ENCODE assay signal across 8 cellular contexts in genomic region chr11:66856496-66857233, GRCh38. TPM values are rescaled to one million over a fixed set of nuclear protein-coding genes. Genes with fewer than 3 reads are reported as not detected.
DNase-seq lines count a peak whose midpoint lies in the region; ATAC-seq and FAIRE-seq lines count a peak whose summit lies in the region.

Gene LRFN4 (plus strand): TSS chr11:66857064. CDS start chr11:66857745, 681 bp downstream.

- peaks cover 0 to 4% (median 0%) of the 10 kb centered on the region in 5 donors for H3K9me3 ChIP-seq in subcutaneous abdominal adipose tissue (ENCODE audit: control insufficient read depth in 5 of 5, low read length in 5 of 5)

- DNase-seq in ELR (ENCODE audit: low read depth) (peak; percentile 59), HTR-8/SVneo (ENCODE audit: insufficient read length, low spot score) (peak; percentile 50), UCSD-AML1 (lab: John Stamatoyannopoulos, UW; ENCODE audit: unreplicated experiment) (peak; percentile 44), lung microvascular endothelial cell (ENCODE audit: low read depth in 2 of 2) (peak; percentile 43 to 50), HuH-7 (ENCODE audit: low spot score) (no peak)
- peak; percentile 37 for DNase-seq in effector CD8-positive, alpha-beta T cell (lab: John Stamatoyannopoulos, UW)

- peak within 1 kb of the TSS; percentile 91 for H3K27ac ChIP-seq in subcutaneous abdominal adipose tissue (ENCODE audit: low read depth, low read length)

- H3K4me3 ChIP-seq in subcutaneous abdominal adipose tissue (ENCODE audit: low read depth in 1 of 5, low read length in 5 of 5) = peak within 1 kb of the TSS; percentile 66 to 77 (median 75)

- peaks cover 0 to 53% (median 31%) of the 10 kb centered on the region in 5 donors for H3K36me3 ChIP-seq in subcutaneous abdominal adipose tissue (ENCODE audit: control insufficient read depth in 5 of 5, insufficient read depth in 5 of 5, low read length in 5 of 5)

- ATAC-seq in GM21381 (IDR thresholded peaks at IDR 0.05; ENCODE audit: unreplicated experiment) = peak; percentile 14

- H3K4me1 ChIP-seq in subcutaneous abdominal adipose tissue (ENCODE audit: control insufficient read depth in 5 of 5, insufficient read depth in 5 of 5, low read length in 5 of 5) = peaks cover 0 to 52% (median 27%) of the 10 kb centered on the region in 5 donors

- FAIRE-seq in HTR-8/SVneo (lab: Jason Lieb, UNC) = no peak

- peak within 1 kb of the TSS; percentile 53 to 86 (median 72) for H3K9ac ChIP-seq in subcutaneous abdominal adipose tissue (ENCODE audit: low read length in 5 of 5)

- H3K27me3 ChIP-seq in subcutaneous abdominal adipose tissue (ENCODE audit: control insufficient read depth in 5 of 5, insufficient read depth in 4 of 5, low read length in 5 of 5) = no peaks in the 10 kb centered on the region

RNA-seq across cellular contexts. Expression of gene LRFN4, which starts in this region (rescaled TPM):
- 11.8 and 14.3 TPM in 2 replicates for total RNA-seq in lung microvascular endothelial cell
